ENCODE assay signal across 14 cellular contexts in genomic region chr1:32332290-32333079, GRCh38. TPM values are rescaled to one million over a fixed set of nuclear protein-coding genes. Genes with fewer than 3 reads are reported as not detected.
DNase-seq lines count a peak whose midpoint lies in the region; ATAC-seq lines count a peak whose summit lies in the region.
"Had no signal": no experiment of that assay in that cellular context is flagged by ENCODE, and none has a peak within 500 bp of the region (broad histone marks: within the 10 kb centered on the region; RNA-seq: fewer than 3 reads in every experiment).

No MANE protein-coding gene starts in this region.

- no peak for ATAC-seq in activated CD4-positive, CD25-positive, alpha-beta regulatory T cell treated with anti-CD3 and anti-CD28 coated beads, Interleukin-2, amount 50 U/mL, for 24 hours
- ATAC-seq: Panc1 had no signal

- H3K27me3 Mint-ChIP-seq in activated naive CD4-positive, alpha-beta T cell treated with anti-CD3 and anti-CD28 coated beads, Interleukin-2, amount 50 U/mL, for 24 hours = no peaks in the 10 kb centered on the region

- peaks cover 11% of the 10 kb centered on the region for H3K36me3 Mint-ChIP-seq in activated naive CD4-positive, alpha-beta T cell treated with anti-CD3 and anti-CD28 coated beads, Interleukin-2, amount 50 U/mL, for 24 hours

- H3K9me3 Mint-ChIP-seq in activated naive CD4-positive, alpha-beta T cell treated with anti-CD3 and anti-CD28 coated beads, Interleukin-2, amount 50 U/mL, for 24 hours = no peaks in the 10 kb centered on the region

- H3K27ac Mint-ChIP-seq in activated naive CD4-positive, alpha-beta T cell treated with anti-CD3 and anti-CD28 coated beads, Interleukin-2, amount 50 U/mL, for 24 hours = peak overlapping the region; percentile 30

- H3K9me3 ChIP-seq in SK-N-MC (ENCODE audit: low read depth, low read length) = no peaks in the 10 kb centered on the region
- H3K9me3 ChIP-seq: BE2C had no signal

- H3K4me1 Mint-ChIP-seq in activated naive CD4-positive, alpha-beta T cell treated with anti-CD3 and anti-CD28 coated beads, Interleukin-2, amount 50 U/mL, for 24 hours = peaks cover 34% of the 10 kb centered on the region

- H3K36me3 ChIP-seq in SK-N-MC (ENCODE audit: insufficient read depth, low read length) = peaks cover 74% of the 10 kb centered on the region

- H3K27ac ChIP-seq in SK-N-MC = peak overlapping the region; percentile 62
- H3K27ac ChIP-seq in temporal lobe (ENCODE audit: low read depth, low read length) = peak overlapping the region; percentile 36
- H3K27ac ChIP-seq: brain microvascular endothelial cell had no signal

- DNase-seq in activated naive CD4-positive, alpha-beta T cell treated with Interleukin-2 at 50 U/mL for 16 hours = no peak
- no peak for DNase-seq in SK-N-MC (ENCODE audit: low read depth, low spot score)
- peak; percentile 90 for DNase-seq in islet precursor cell
- no peak for DNase-seq in NCI-H774 (lab: John Stamatoyannopoulos, UW)
- no peak for DNase-seq in NCI-H128 (lab: John Stamatoyannopoulos, UW; ENCODE audit: unreplicated experiment)
- DNase-seq: BE2C, brain microvascular endothelial cell, foreskin fibroblast, NCI-H1048 had no signal

- H3K9ac ChIP-seq in SK-N-MC (ENCODE audit: insufficient read length) = no peak overlapping the region

- no peak overlapping the region for H3K4me3 Mint-ChIP-seq in activated naive CD4-positive, alpha-beta T cell treated with anti-CD3 and anti-CD28 coated beads, Interleukin-2, amount 50 U/mL, for 24 hours

- no peak overlapping the region for H3K4me3 ChIP-seq in SK-N-MC

RNA-seq across cellular contexts. Expression of gene MARCKSL1, which starts 3.5 kb away (rescaled TPM):
- 355 TPM for total RNA-seq in temporal lobe

RNA-seq across cellular contexts. Expression of gene FAM229A, which starts 29.8 kb away (rescaled TPM):
- 2.2 TPM for total RNA-seq in temporal lobe

RNA-seq across cellular contexts. Expression of gene TSSK3, which starts 29.9 kb away (rescaled TPM):
- not detected for total RNA-seq in temporal lobe
- total RNA-seq: lung microvascular endothelial cell had no signal

RNA-seq across cellular contexts. Expression of gene HDAC1, which starts 40.6 kb away (rescaled TPM):
- total RNA-seq in temporal lobe = 18.7 TPM
